ENCODE assay signal across 1 cellular context in the genomic region with DNA sequence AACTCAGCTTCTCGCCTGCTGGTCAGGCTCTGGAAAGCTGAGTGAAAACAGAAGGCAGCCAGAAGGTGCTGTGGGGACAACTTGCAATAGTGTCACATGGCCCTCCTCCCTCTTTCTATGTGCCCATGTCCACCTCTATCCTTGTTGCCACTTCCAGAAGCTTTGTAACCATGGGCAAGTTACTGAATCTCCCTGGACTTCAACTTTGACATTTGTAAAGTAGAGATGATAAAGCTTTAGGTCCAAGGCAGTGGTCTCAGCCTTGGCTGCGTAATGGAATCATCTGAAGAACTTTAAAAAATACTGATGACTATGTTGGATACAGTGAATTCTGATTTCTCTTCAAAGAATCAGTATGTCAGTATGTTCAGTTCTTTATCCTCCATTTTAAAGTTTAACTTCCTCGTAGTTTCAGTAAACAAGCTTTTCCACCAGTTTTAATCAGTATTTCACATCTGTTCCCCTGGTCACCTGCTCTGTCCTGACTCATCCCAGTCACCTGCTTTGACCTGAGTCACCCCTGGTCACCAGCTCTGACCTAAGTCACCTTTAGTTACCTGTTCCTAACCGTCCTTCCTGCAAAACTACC.
TF ChIP-seq lines count a peak whose summit lies in the region.

No MANE protein-coding gene starts in this region.

TF ChIP-seq in K562, 482 proteins besides CTCF, POLR2A, EP300 and RAD21 (continued from another document and continues in another):
- TF ChIP-seq CHD7 (IDR thresholded peaks at IDR 0.05; ENCODE audit: low read depth, low read length) (no peak), ARID2 (IDR thresholded peaks at IDR 0.05) (no peak), NR1H2 (CRISPR knock-in tag; IDR thresholded peaks at IDR 0.05) (no peak), NCOR1 (IDR thresholded peaks at IDR 0.05) (0 out of 2 replicates have a peak, but pooled peaks have one; percentile 36), ATF7 (IDR thresholded peaks at IDR 0.05) (0 out of 2 replicates have a peak, but pooled peaks have one; percentile 29), DDX20 (tag; IDR thresholded peaks at IDR 0.05; ENCODE audit: low read depth) (peak; percentile 75), LARP7 (IDR thresholded peaks at IDR 0.05) (no peak), PML (IDR thresholded peaks at IDR 0.05; ENCODE audit: low read length) (no peak), PCBP1 (IDR thresholded peaks at IDR 0.05; ENCODE audit: low read depth, low read length, poor library complexity, severe bottlenecking) (no peak), EZH2 (IDR thresholded peaks at IDR 0.05; ENCODE audit: borderline replicate concordance, low read depth, low read length) (no peak), ZKSCAN1 (IDR thresholded peaks at IDR 0.05; ENCODE audit: low read depth, low read length) (no peak), PHF21A (IDR thresholded peaks at IDR 0.05; ENCODE audit: borderline replicate concordance, low read depth) (no peak), POU5F1 (IDR thresholded peaks at IDR 0.05; ENCODE audit: borderline replicate concordance, low read depth, low read length, partially characterized antibody) (no peak), PHF20 (IDR thresholded peaks at IDR 0.05; ENCODE audit: partially characterized antibody) (no peak), ZNF212 (CRISPR knock-in tag; IDR thresholded peaks at IDR 0.05) (no peak), ZBTB8A (IDR thresholded peaks at IDR 0.05; ENCODE audit: partially characterized antibody) (no peak), RFX5 (IDR thresholded peaks at IDR 0.05; ENCODE audit: low read depth, low read length) (no peak), NCOA1 (IDR thresholded peaks at IDR 0.05; ENCODE audit: low read depth) (peak; percentile 72), MTA3 (IDR thresholded peaks at IDR 0.05; ENCODE audit: borderline replicate concordance) (peak; percentile 55; the same call in 1 of the 2 replicates), FOXP1 (CRISPR knock-in tag; IDR thresholded peaks at IDR 0.05) (no peak), FOXJ2 (tag; IDR thresholded peaks at IDR 0.05) (peak; percentile 62; the same call in 1 of the 2 replicates), ELF2 (CRISPR knock-in tag; IDR thresholded peaks at IDR 0.05) (no peak), EHMT2 (IDR thresholded peaks at IDR 0.05) (no peak), STAG1 (CRISPR knock-in tag; IDR thresholded peaks at IDR 0.05; ENCODE audit: borderline replicate concordance) (no peak), ZNF217 (CRISPR knock-in tag; IDR thresholded peaks at IDR 0.05) (no peak), KLF1 (tag; IDR thresholded peaks at IDR 0.05) (no peak), NFYB (IDR thresholded peaks at IDR 0.05; ENCODE audit: extremely low read depth, insufficient read length) (no peak), CSDE1 (IDR thresholded peaks at IDR 0.05) (no peak), NFE2L1 (tag; IDR thresholded peaks at IDR 0.05; ENCODE audit: borderline replicate concordance, low read depth) (no peak), GTF2F1 (IDR thresholded peaks at IDR 0.05; ENCODE audit: low read depth, low read length) (no peak), MAZ (CRISPR knock-in tag; conservative IDR thresholded peaks at IDR 0.05 in 1 of 2, IDR thresholded peaks at IDR 0.05 in 1 of 2) (no peak), U2AF2 (optimal IDR thresholded peaks at IDR 0.05; ENCODE audit: low read depth, low read length) (no peak)
- TF ChIP-seq, protein P1, sequence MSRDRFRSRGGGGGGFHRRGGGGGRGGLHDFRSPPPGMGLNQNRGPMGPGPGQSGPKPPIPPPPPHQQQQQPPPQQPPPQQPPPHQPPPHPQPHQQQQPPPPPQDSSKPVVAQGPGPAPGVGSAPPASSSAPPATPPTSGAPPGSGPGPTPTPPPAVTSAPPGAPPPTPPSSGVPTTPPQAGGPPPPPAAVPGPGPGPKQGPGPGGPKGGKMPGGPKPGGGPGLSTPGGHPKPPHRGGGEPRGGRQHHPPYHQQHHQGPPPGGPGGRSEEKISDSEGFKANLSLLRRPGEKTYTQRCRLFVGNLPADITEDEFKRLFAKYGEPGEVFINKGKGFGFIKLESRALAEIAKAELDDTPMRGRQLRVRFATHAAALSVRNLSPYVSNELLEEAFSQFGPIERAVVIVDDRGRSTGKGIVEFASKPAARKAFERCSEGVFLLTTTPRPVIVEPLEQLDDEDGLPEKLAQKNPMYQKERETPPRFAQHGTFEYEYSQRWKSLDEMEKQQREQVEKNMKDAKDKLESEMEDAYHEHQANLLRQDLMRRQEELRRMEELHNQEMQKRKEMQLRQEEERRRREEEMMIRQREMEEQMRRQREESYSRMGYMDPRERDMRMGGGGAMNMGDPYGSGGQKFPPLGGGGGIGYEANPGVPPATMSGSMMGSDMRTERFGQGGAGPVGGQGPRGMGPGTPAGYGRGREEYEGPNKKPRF (IDR thresholded peaks at IDR 0.05; ENCODE audit: low read depth, low read length), result no peak
- TF ChIP-seq, protein P2, sequence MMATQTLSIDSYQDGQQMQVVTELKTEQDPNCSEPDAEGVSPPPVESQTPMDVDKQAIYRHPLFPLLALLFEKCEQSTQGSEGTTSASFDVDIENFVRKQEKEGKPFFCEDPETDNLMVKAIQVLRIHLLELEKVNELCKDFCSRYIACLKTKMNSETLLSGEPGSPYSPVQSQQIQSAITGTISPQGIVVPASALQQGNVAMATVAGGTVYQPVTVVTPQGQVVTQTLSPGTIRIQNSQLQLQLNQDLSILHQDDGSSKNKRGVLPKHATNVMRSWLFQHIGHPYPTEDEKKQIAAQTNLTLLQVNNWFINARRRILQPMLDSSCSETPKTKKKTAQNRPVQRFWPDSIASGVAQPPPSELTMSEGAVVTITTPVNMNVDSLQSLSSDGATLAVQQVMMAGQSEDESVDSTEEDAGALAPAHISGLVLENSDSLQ (IDR thresholded peaks at IDR 0.05), result no peak
- TF ChIP-seq, protein P3, sequence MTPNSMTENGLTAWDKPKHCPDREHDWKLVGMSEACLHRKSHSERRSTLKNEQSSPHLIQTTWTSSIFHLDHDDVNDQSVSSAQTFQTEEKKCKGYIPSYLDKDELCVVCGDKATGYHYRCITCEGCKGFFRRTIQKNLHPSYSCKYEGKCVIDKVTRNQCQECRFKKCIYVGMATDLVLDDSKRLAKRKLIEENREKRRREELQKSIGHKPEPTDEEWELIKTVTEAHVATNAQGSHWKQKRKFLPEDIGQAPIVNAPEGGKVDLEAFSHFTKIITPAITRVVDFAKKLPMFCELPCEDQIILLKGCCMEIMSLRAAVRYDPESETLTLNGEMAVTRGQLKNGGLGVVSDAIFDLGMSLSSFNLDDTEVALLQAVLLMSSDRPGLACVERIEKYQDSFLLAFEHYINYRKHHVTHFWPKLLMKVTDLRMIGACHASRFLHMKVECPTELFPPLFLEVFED (CRISPR knock-in tag; conservative IDR thresholded peaks at IDR 0.05), result no peak
- TF ChIP-seq, protein P4, sequence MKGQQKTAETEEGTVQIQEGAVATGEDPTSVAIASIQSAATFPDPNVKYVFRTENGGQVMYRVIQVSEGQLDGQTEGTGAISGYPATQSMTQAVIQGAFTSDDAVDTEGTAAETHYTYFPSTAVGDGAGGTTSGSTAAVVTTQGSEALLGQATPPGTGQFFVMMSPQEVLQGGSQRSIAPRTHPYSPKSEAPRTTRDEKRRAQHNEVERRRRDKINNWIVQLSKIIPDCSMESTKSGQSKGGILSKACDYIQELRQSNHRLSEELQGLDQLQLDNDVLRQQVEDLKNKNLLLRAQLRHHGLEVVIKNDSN (CRISPR knock-in tag; IDR thresholded peaks at IDR 0.05), result no peak
- TF ChIP-seq, protein P5, sequence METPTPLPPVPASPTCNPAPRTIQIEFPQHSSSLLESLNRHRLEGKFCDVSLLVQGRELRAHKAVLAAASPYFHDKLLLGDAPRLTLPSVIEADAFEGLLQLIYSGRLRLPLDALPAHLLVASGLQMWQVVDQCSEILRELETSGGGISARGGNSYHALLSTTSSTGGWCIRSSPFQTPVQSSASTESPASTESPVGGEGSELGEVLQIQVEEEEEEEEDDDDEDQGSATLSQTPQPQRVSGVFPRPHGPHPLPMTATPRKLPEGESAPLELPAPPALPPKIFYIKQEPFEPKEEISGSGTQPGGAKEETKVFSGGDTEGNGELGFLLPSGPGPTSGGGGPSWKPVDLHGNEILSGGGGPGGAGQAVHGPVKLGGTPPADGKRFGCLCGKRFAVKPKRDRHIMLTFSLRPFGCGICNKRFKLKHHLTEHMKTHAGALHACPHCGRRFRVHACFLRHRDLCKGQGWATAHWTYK (CRISPR knock-in tag; IDR thresholded peaks at IDR 0.05), result no peak
- TF ChIP-seq, protein P6, sequence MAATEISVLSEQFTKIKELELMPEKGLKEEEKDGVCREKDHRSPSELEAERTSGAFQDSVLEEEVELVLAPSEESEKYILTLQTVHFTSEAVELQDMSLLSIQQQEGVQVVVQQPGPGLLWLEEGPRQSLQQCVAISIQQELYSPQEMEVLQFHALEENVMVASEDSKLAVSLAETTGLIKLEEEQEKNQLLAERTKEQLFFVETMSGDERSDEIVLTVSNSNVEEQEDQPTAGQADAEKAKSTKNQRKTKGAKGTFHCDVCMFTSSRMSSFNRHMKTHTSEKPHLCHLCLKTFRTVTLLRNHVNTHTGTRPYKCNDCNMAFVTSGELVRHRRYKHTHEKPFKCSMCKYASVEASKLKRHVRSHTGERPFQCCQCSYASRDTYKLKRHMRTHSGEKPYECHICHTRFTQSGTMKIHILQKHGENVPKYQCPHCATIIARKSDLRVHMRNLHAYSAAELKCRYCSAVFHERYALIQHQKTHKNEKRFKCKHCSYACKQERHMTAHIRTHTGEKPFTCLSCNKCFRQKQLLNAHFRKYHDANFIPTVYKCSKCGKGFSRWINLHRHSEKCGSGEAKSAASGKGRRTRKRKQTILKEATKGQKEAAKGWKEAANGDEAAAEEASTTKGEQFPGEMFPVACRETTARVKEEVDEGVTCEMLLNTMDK (IDR thresholded peaks at IDR 0.05; ENCODE audit: borderline replicate concordance, insufficient read depth, low read depth, low read length, poor library complexity, severe bottlenecking), result no peak
- TF ChIP-seq, protein P7, sequence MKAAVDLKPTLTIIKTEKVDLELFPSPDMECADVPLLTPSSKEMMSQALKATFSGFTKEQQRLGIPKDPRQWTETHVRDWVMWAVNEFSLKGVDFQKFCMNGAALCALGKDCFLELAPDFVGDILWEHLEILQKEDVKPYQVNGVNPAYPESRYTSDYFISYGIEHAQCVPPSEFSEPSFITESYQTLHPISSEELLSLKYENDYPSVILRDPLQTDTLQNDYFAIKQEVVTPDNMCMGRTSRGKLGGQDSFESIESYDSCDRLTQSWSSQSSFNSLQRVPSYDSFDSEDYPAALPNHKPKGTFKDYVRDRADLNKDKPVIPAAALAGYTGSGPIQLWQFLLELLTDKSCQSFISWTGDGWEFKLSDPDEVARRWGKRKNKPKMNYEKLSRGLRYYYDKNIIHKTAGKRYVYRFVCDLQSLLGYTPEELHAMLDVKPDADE (conservative IDR thresholded peaks at IDR 0.05; ENCODE audit: control insufficient read depth, low read depth, low read length), result no peak
